In the genomic region with DNA sequence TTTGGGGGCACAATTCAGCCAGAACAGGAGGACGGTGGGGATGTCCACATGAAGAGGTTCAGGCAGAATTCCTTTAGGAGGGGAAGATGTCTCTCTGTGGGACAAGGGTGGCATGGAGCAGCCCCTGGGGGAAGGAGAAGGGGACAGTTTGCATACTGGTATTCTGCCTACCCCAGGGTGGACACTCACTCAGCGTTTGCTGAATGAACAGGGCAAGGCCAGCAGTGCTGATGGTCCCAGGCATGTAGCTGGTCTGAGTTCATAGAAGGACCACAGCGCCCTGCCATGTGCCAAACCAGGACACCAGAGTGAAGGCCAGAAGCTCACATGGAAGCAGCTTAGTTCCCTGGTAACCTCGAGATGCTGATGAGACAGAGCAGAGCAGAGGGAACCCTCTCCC, we compare ENCODE assay signal across 23 cellular contexts. TPM values are rescaled to one million over a fixed set of nuclear protein-coding genes. Genes with fewer than 3 reads are reported as not detected.
DNase-seq lines count a peak whose midpoint lies in the region; ATAC-seq and TF ChIP-seq lines count a peak whose summit lies in the region.
"Had no signal": no experiment of that assay in that cellular context is flagged by ENCODE, and none has a peak within 500 bp of the region (broad histone marks: within the 10 kb centered on the region; RNA-seq: fewer than 3 reads in every experiment).

No MANE protein-coding gene starts in this region.

- no peak overlapping the region for H3K4me3 Mint-ChIP-seq in natural killer cell treated with Interleukin-12 subunit alpha and Interleukin-12 subunit beta and Interleukin-15 and Interleukin-18, amount 100 ng/mL, for 72 hours
- H3K4me3 Mint-ChIP-seq in natural killer cell: no peak overlapping the region
- H3K4me3 Mint-ChIP-seq: CD14-positive monocyte; CD4-positive, alpha-beta memory T cell; CD4-positive, CD25-positive, alpha-beta regulatory T cell; CD8-positive, alpha-beta memory T cell had no signal

- 73 to 90% methylated on average over 2 to 4 of the region's 4 CpGs for WGBS in testis, 2 donors

- H3K27ac ChIP-seq in testis: peak overlapping the region; percentile 51 to 68
- H3K27ac ChIP-seq: BLaER1 had no signal

- peaks cover 4% of the 10 kb centered on the region for H3K9me3 Mint-ChIP-seq in natural killer cell treated with Interleukin-12 subunit alpha and Interleukin-12 subunit beta and Interleukin-15 and Interleukin-18, amount 100 ng/mL, for 72 hours
- peaks cover 0 to 6% of the 10 kb centered on the region in 2 donors for H3K9me3 Mint-ChIP-seq in natural killer cell
- H3K9me3 Mint-ChIP-seq: CD8-positive, alpha-beta memory T cell had no signal

- H3K4me1 ChIP-seq in testis: peaks cover 58% of the 10 kb centered on the region
- H3K4me1 ChIP-seq: BE2C, BLaER1 had no signal

- no peak overlapping the region for H3K27ac Mint-ChIP-seq in natural killer cell treated with Interleukin-12 subunit alpha and Interleukin-12 subunit beta and Interleukin-15 and Interleukin-18, amount 100 ng/mL, for 72 hours
- H3K27ac Mint-ChIP-seq in natural killer cell: no peak overlapping the region
- H3K27ac Mint-ChIP-seq: CD14-positive monocyte; CD4-positive, CD25-positive, alpha-beta regulatory T cell; CD8-positive, alpha-beta memory T cell had no signal

- H3K27me3 ChIP-seq in testis: no peaks in the 10 kb centered on the region
- H3K27me3 ChIP-seq: BE2C, BLaER1 had no signal

- no peak overlapping the region for H3K4me3 ChIP-seq in testis
- H3K4me3 ChIP-seq: BLaER1 had no signal

- DNase-seq in natural killer cell treated with Interleukin-12 subunit alpha and Interleukin-12 subunit beta and Interleukin-15 and Interleukin-18, amount 100 ng/mL, for 72 hours (ENCODE audit: low spot score): peak; percentile 44
- no peak for DNase-seq in natural killer cell
- DNase-seq in left lobe of liver (ENCODE audit: low spot score): peak; percentile 42
- DNase-seq in testis: no peak
- no peak for DNase-seq in NCI-H748 (lab: John Stamatoyannopoulos, UW; ENCODE audit: unreplicated experiment)
- DNase-seq: 8988T; ACHN; BE2C; C1 segment of cervical spinal cord; CD4-positive, alpha-beta memory T cell; CD4-positive, CD25-positive, alpha-beta regulatory T cell; CD8-positive, alpha-beta memory T cell; COR-L47; DMS 273 treated with DMSO at 0.1 percent for 48 hours; DMS153; DMS53; DMS79 treated with DMSO at 0.1 percent for 48 hours; GF-D8 had no signal

- no peaks in the 10 kb centered on the region for H3K4me1 Mint-ChIP-seq in natural killer cell treated with Interleukin-12 subunit alpha and Interleukin-12 subunit beta and Interleukin-15 and Interleukin-18, amount 100 ng/mL, for 72 hours (ENCODE audit: low read depth in 2 of 2)
- no peaks in the 10 kb centered on the region for H3K4me1 Mint-ChIP-seq in natural killer cell
- H3K4me1 Mint-ChIP-seq: CD14-positive monocyte; CD4-positive, CD25-positive, alpha-beta regulatory T cell; CD8-positive, alpha-beta memory T cell had no signal

- no peaks in the 10 kb centered on the region for H3K9me3 ChIP-seq in testis
- H3K9me3 ChIP-seq: BE2C, BLaER1 had no signal

- no peaks in the 10 kb centered on the region for H3K36me3 Mint-ChIP-seq in natural killer cell treated with Interleukin-12 subunit alpha and Interleukin-12 subunit beta and Interleukin-15 and Interleukin-18, amount 100 ng/mL, for 72 hours
- H3K36me3 Mint-ChIP-seq in natural killer cell: no peaks in the 10 kb centered on the region
- H3K36me3 Mint-ChIP-seq: CD14-positive monocyte; CD4-positive, alpha-beta memory T cell; CD4-positive, CD25-positive, alpha-beta regulatory T cell; CD8-positive, alpha-beta memory T cell had no signal

- peaks cover 2 to 9% of the 10 kb centered on the region in 2 donors for H3K27me3 Mint-ChIP-seq in natural killer cell treated with Interleukin-12 subunit alpha and Interleukin-12 subunit beta and Interleukin-15 and Interleukin-18, amount 100 ng/mL, for 72 hours
- H3K27me3 Mint-ChIP-seq in natural killer cell (ENCODE audit: low read depth in 2 of 2): no peaks in the 10 kb centered on the region
- H3K27me3 Mint-ChIP-seq: CD4-positive, CD25-positive, alpha-beta regulatory T cell had no signal

- H3K36me3 ChIP-seq in testis (ENCODE audit: low read depth, missing control alignments): no peaks in the 10 kb centered on the region
- H3K36me3 ChIP-seq: BE2C, BLaER1 had no signal

- ATAC-seq in natural killer cell treated with Interleukin-12 subunit alpha and Interleukin-12 subunit beta and Interleukin-15 and Interleukin-18, amount 100 ng/mL, for 72 hours: no peak
- ATAC-seq in natural killer cell (no peak), left lobe of liver (no peak), HG03469 (IDR thresholded peaks at IDR 0.05; ENCODE audit: unreplicated experiment) (no peak)

- TF ChIP-seq POLR2A in testis (IDR thresholded peaks at IDR 0.05): no peak

- intact Hi-C loops in natural killer cell (cut with micrococcal nuclease): no loop called here
- intact Hi-C loops in testis (cut with DNase I; ENCODE audit: low total_unique reads): no loop called here

- TF ChIP-seq CTCF in natural killer cell (IDR thresholded peaks at IDR 0.05) (no peak), testis (IDR thresholded peaks at IDR 0.05) (no peak)

RNA-seq across cellular contexts. Expression of a gene that starts 5.4 kb away (rescaled TPM):
- total RNA-seq in natural killer cell treated with Interleukin-12 subunit alpha and Interleukin-12 subunit beta and Interleukin-15 and Interleukin-18, amount 100 ng/mL, for 72 hours: not detected
- not detected for total RNA-seq in natural killer cell
- total RNA-seq in left lobe of liver: 216 TPM
- total RNA-seq in testis: 1,000 to 10,000 TPM in 1 of 2 donors, 100 to 1,000 TPM in 1; 940 to 1,154 TPM
- 1,170 TPM for polyA plus RNA-seq in testis (ENCODE audit: insufficient read depth, low read depth, low replicate concordance)
- total RNA-seq: A673; CD4-positive, alpha-beta memory T cell; CD4-positive, CD25-positive, alpha-beta regulatory T cell; CD8-positive, alpha-beta memory T cell had no signal
- polyA plus RNA-seq: AG04450; CD14-positive monocyte; CD4-positive, alpha-beta memory T cell; CD4-positive, CD25-positive, alpha-beta regulatory T cell; CD8-positive, alpha-beta memory T cell had no signal

RNA-seq across cellular contexts. Expression of a gene that starts 25.4 kb away (rescaled TPM):
- total RNA-seq in natural killer cell treated with Interleukin-12 subunit alpha and Interleukin-12 subunit beta and Interleukin-15 and Interleukin-18, amount 100 ng/mL, for 72 hours: not detected
- total RNA-seq in natural killer cell (not detected), left lobe of liver (186 TPM), testis (under 1 TPM in 1 of 2 donors, not detected in 1; 0.19 TPM)
- 0.25 TPM for polyA plus RNA-seq in testis (ENCODE audit: insufficient read depth, low read depth, low replicate concordance)
- total RNA-seq: A673; CD4-positive, alpha-beta memory T cell; CD4-positive, CD25-positive, alpha-beta regulatory T cell; CD8-positive, alpha-beta memory T cell had no signal
- polyA plus RNA-seq: AG04450; CD14-positive monocyte; CD4-positive, alpha-beta memory T cell; CD4-positive, CD25-positive, alpha-beta regulatory T cell; CD8-positive, alpha-beta memory T cell had no signal

RNA-seq across cellular contexts. Expression of a gene that starts 25.6 kb away (rescaled TPM):
- not detected for total RNA-seq in natural killer cell treated with Interleukin-12 subunit alpha and Interleukin-12 subunit beta and Interleukin-15 and Interleukin-18, amount 100 ng/mL, for 72 hours
- total RNA-seq in natural killer cell (not detected), left lobe of liver (7,311 TPM), testis (100 to 1,000 TPM in 1 of 2 donors, 10 to 100 TPM in 1; 27.4 to 238 TPM)
- polyA plus RNA-seq in testis (ENCODE audit: insufficient read depth, low read depth, low replicate concordance): 28.2 TPM
- total RNA-seq: CD4-positive, alpha-beta memory T cell; CD4-positive, CD25-positive, alpha-beta regulatory T cell; CD8-positive, alpha-beta memory T cell had no signal
- polyA plus RNA-seq: CD14-positive monocyte; CD4-positive, alpha-beta memory T cell; CD4-positive, CD25-positive, alpha-beta regulatory T cell; CD8-positive, alpha-beta memory T cell had no signal

Comparison
In these comparisons a context has a peak if more than half of its experiments do, and no peak if none do; other contexts are left out.
1. DNase-seq: peak in natural killer cell treated with Interleukin-12 subunit alpha and Interleukin-12 subunit beta and Interleukin-15 and Interleukin-18, amount 100 ng/mL, for 72 hours (single experiment) and left lobe of liver (single experiment); none in natural killer cell (single experiment), testis (single experiment) and NCI-H748 (single experiment).
2. RNA of a gene that starts 5.4 kb away (total RNA-seq): 940 to 1,154 TPM in testis and 216 TPM in left lobe of liver (single experiment); not detected in natural killer cell treated with Interleukin-12 subunit alpha and Interleukin-12 subunit beta and Interleukin-15 and Interleukin-18, amount 100 ng/mL, for 72 hours and not detected in natural killer cell; every median in the first group is over 100 times any median in the second.
3. RNA of a gene that starts 25.4 kb away (total RNA-seq): 186 TPM in left lobe of liver (single experiment); 0.19 TPM in testis, not detected in natural killer cell treated with Interleukin-12 subunit alpha and Interleukin-12 subunit beta and Interleukin-15 and Interleukin-18, amount 100 ng/mL, for 72 hours and not detected in natural killer cell; every median in the first group is over 100 times any median in the second.
4. RNA of a gene that starts 25.6 kb away (total RNA-seq): 7,311 TPM in left lobe of liver (single experiment); 27.4 to 238 TPM in testis, not detected in natural killer cell treated with Interleukin-12 subunit alpha and Interleukin-12 subunit beta and Interleukin-15 and Interleukin-18, amount 100 ng/mL, for 72 hours and not detected in natural killer cell; every median in the first group is over 10 times any median in the second.